In the genomic region with DNA sequence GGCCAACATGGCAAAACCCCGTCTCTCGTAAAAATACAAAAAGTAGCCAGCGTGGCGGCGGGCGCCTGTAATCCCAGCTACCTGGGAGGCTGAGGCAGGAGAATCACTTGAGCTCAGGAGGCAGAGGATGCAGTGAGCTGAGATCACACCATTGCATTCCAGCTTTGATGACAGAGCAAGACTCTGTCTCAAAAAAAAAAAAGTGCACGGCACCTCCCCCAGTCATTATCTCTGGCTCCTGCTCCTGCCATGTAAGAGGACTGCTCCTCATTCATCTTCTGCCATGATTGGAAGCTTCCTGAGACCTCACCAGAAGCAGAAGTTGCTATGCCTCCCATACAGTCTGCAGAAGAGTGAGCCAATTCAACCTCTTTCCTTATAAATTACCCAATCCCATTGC, we compare ENCODE assay signal across 33 cellular contexts. TPM values are rescaled to one million over a fixed set of nuclear protein-coding genes. Genes with fewer than 3 reads are reported as not detected.
"Had no signal": no experiment of that assay in that cellular context is flagged by ENCODE, and none has a peak within 500 bp of the region (broad histone marks: within the 10 kb centered on the region; RNA-seq: fewer than 3 reads in every experiment).

No MANE protein-coding gene starts in this region.

- H3K4me3 Mint-ChIP-seq: naive thymus-derived CD8-positive, alpha-beta T cell; natural killer cell treated with Interleukin-12 subunit alpha and Interleukin-12 subunit beta and Interleukin-15 and Interleukin-18, amount 100 ng/mL, for 72 hours; nephron progenitor cell; neural crest cell; stimulated activated effector memory CD8-positive, alpha-beta T cell treated with anti-CD3 and anti-CD28 coated beads, Interleukin-12 subunit alpha, Interleukin-12 subunit beta, amount 100 ng/mL, for 72 hours; stimulated activated naive CD8-positive, alpha-beta T cell treated with anti-CD3 and anti-CD28 coated beads, Interleukin-15, amount 100 ng/mL, for 72 hours; type B pancreatic cell had no signal

- H3K4me1 Mint-ChIP-seq: stimulated activated effector memory CD8-positive, alpha-beta T cell treated with anti-CD3 and anti-CD28 coated beads, Interleukin-12 subunit alpha, Interleukin-12 subunit beta, amount 100 ng/mL, for 72 hours had no signal

- H3K36me3 ChIP-seq: neutrophil, ovary, right lobe of liver, sigmoid colon, suprapubic skin, tibial artery, transverse colon, upper lobe of right lung, uterus had no signal

- H3K9me3 Mint-ChIP-seq: natural killer cell treated with Interleukin-12 subunit alpha and Interleukin-12 subunit beta and Interleukin-15 and Interleukin-18, amount 100 ng/mL, for 72 hours; neural crest cell; stimulated activated effector memory CD8-positive, alpha-beta T cell treated with anti-CD3 and anti-CD28 coated beads, Interleukin-12 subunit alpha, Interleukin-12 subunit beta, amount 100 ng/mL, for 72 hours had no signal

- FAIRE-seq: small intestine had no signal

- H3K27ac ChIP-seq: neutrophil, ovary, parathyroid adenoma, psoas muscle, right lobe of liver, sigmoid colon, suprapubic skin, testis, tibial artery, transverse colon, upper lobe of right lung, uterus had no signal

- H3K9ac ChIP-seq: parathyroid adenoma had no signal

- H3K36me3 Mint-ChIP-seq: natural killer cell treated with Interleukin-12 subunit alpha and Interleukin-12 subunit beta and Interleukin-15 and Interleukin-18, amount 100 ng/mL, for 72 hours; stimulated activated effector memory CD8-positive, alpha-beta T cell treated with anti-CD3 and anti-CD28 coated beads, Interleukin-12 subunit alpha, Interleukin-12 subunit beta, amount 100 ng/mL, for 72 hours; type B pancreatic cell had no signal

- DNase-seq: naive thymus-derived CD8-positive, alpha-beta T cell; nephron progenitor cell; nucleus accumbens; ovary; posterior cingulate gyrus; psoas muscle; right cardiac atrium; right lobe of liver; sigmoid colon; small intestine; stimulated activated CD4-positive, alpha-beta T cell treated with anti-CD3 and anti-CD28 coated beads, Interleukin-15, amount 100 ng/mL, for 24 hours; stimulated activated CD4-positive, alpha-beta T cell treated with anti-CD3 and anti-CD28 coated beads, Interleukin-2, amount 100 ng/mL, for 24 hours; stimulated activated CD4-positive, alpha-beta T cell treated with anti-CD3 and anti-CD28 coated beads, Interleukin-2, amount 100 ng/mL, for 48 hours; stimulated activated CD4-positive, alpha-beta T cell treated with anti-CD3 and anti-CD28 coated beads, Interleukin-4, amount 100 ng/mL, for 24 hours; stimulated activated naive CD4-positive, alpha-beta T cell; stimulated activated naive CD8-positive, alpha-beta T cell treated with anti-CD3 and anti-CD28 coated beads, Interleukin-15, amount 100 ng/mL, for 72 hours; stimulated activated naive CD8-positive, alpha-beta T cell treated with anti-CD3 and anti-CD28 coated beads, Interleukin-15, Interleukin-2, amounts not matched to agents 100 U/mL and 50 U/mL, for 24 hours; substantia nigra; testis; tibial artery; transverse colon; upper lobe of right lung; uterus had no signal

- H2AFZ ChIP-seq: parathyroid adenoma had no signal

- H3K9me3 ChIP-seq: neutrophil, ovary, psoas muscle, right lobe of liver, sigmoid colon, suprapubic skin, testis, tibial artery, transverse colon, upper lobe of right lung, uterus had no signal

- H3K4me1 ChIP-seq: parathyroid adenoma, psoas muscle, right lobe of liver, sigmoid colon, suprapubic skin, testis, tibial artery, transverse colon, upper lobe of right lung, uterus had no signal

- H3K79me2 ChIP-seq: parathyroid adenoma had no signal

- H3K27ac Mint-ChIP-seq: naive thymus-derived CD8-positive, alpha-beta T cell; natural killer cell treated with Interleukin-12 subunit alpha and Interleukin-12 subunit beta and Interleukin-15 and Interleukin-18, amount 100 ng/mL, for 72 hours; nephron progenitor cell; progenitor cell of endocrine pancreas; stimulated activated effector memory CD8-positive, alpha-beta T cell treated with anti-CD3 and anti-CD28 coated beads, Interleukin-12 subunit alpha, Interleukin-12 subunit beta, amount 100 ng/mL, for 72 hours; stimulated activated naive CD8-positive, alpha-beta T cell treated with anti-CD3 and anti-CD28 coated beads, Interleukin-15, amount 100 ng/mL, for 72 hours; type B pancreatic cell had no signal

- H3K27me3 ChIP-seq: ovary, right lobe of liver, sigmoid colon, suprapubic skin, testis, tibial artery, transverse colon, upper lobe of right lung, uterus had no signal

- ATAC-seq: naive thymus-derived CD8-positive, alpha-beta T cell; natural killer cell treated with Interleukin-12 subunit alpha and Interleukin-12 subunit beta and Interleukin-15 and Interleukin-18, amount 100 ng/mL, for 72 hours; psoas muscle; right cardiac atrium; right lobe of liver; stimulated activated effector memory CD8-positive, alpha-beta T cell treated with anti-CD3 and anti-CD28 coated beads, Interleukin-12 subunit alpha, Interleukin-12 subunit beta, amount 100 ng/mL, for 72 hours; stimulated activated naive CD8-positive, alpha-beta T cell treated with anti-CD3 and anti-CD28 coated beads, Interleukin-15, amount 100 ng/mL, for 72 hours; stimulated activated naive CD8-positive, alpha-beta T cell treated with anti-CD3 and anti-CD28 coated beads, Interleukin-15, Interleukin-2, amounts not matched to agents 100 U/mL and 50 U/mL, for 24 hours; upper lobe of right lung had no signal

- H3K4me3 ChIP-seq: ovary, psoas muscle, right lobe of liver, sigmoid colon, suprapubic skin, testis, tibial artery, transverse colon, upper lobe of right lung, uterus had no signal

RNA-seq across cellular contexts. Expression of a gene that starts 4.0 kb away (rescaled TPM):
- total RNA-seq: osteoblast, psoas muscle, sigmoid colon, suprapubic skin, testis, transverse colon had no signal
- polyA plus RNA-seq: ovary, psoas muscle, right cardiac atrium, urinary bladder had no signal
